ENCODE assay signal across 34 cellular contexts in the genomic region with DNA sequence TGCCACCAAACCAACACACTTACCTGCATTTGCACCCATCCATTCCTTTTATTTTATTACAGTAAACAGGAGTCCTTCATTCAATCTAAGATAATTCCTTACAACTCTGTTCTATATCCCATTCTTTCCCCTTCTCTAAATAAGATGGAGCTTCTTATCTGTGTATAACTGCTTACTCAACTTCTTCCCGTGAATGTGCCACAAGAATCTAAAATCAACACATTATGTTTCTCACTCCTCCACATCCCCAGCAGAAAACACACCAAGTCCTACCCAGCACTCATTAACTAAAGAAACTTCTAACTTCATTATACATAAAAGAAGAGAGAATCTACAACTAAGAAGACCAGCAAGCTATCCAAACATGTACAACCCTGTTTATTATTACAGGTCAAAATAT.
"Had no signal": no experiment of that assay in that cellular context is flagged by ENCODE, and none has a peak within 500 bp of the region (broad histone marks: within the 10 kb centered on the region; RNA-seq: fewer than 3 reads in every experiment).

No MANE protein-coding gene starts in this region.

- H3K27ac Mint-ChIP-seq: activated B cell treated with CpG ODN at 0.5 μM for 24 hours; activated CD8-positive, alpha-beta memory T cell treated with anti-CD3 and anti-CD28 coated beads, Interleukin-2, amount 10 ng/mL, durations not matched to agents 7 days and 5 days; activated CD8-positive, alpha-beta T cell treated with anti-CD3 and anti-CD28 coated beads, Interleukin-2, amount 10 ng/mL, durations not matched to agents 7 days and 5 days; activated naive CD4-positive, alpha-beta T cell treated with anti-CD3 and anti-CD28 coated beads for 36 hours; activated naive CD4-positive, alpha-beta T cell treated with anti-CD3 and anti-CD28 coated beads, Interleukin-2, amount 50 U/mL, for 24 hours; activated naive CD8-positive, alpha-beta T cell treated with anti-CD3 and anti-CD28 coated beads for 36 hours; activated naive CD8-positive, alpha-beta T cell treated with anti-CD3 and anti-CD28 coated beads, Interleukin-2, amount 50 U/mL, for 24 hours; activated T-helper 1 cell treated with anti-CD3 and anti-CD28 coated beads, Interleukin-12 subunit alpha, Interleukin-12 subunit beta, Interleukin-2, Interleukin-4 antibody, amounts not matched to agents 30 ng/mL and 10 ng/mL and 1 ng/mL, durations not matched to agents 14 hours and 24 hours and 36 hours; activated T-helper 2 cell treated with anti-CD3 and anti-CD28 coated beads, Interferon-gamma antibody, Interleukin-2, Interleukin-4, amounts not matched to agents 10 μg/mL and 5 μg/mL and 100 μg/mL, durations not matched to agents 14 hours and 24 hours and 36 hours; brain; T-helper 17 cell; T-helper 2 cell treated with Interferon-gamma antibody and Interleukin-4, amounts not matched to agents 5 μg/mL and 100 μg/mL, for 36 hours had no signal

- H3K27ac ChIP-seq: adrenal gland, ascending aorta, breast epithelium, cardiac muscle cell, colonic mucosa, epithelial cell of prostate, gastroesophageal sphincter, WERI-Rb-1 had no signal

- H3K27me3 Mint-ChIP-seq: activated B cell treated with CpG ODN at 0.5 μM for 24 hours; activated CD8-positive, alpha-beta memory T cell treated with anti-CD3 and anti-CD28 coated beads, Interleukin-2, amount 10 ng/mL, durations not matched to agents 7 days and 5 days; activated naive CD4-positive, alpha-beta T cell treated with anti-CD3 and anti-CD28 coated beads, Interleukin-2, amount 50 U/mL, for 24 hours; activated naive CD8-positive, alpha-beta T cell treated with anti-CD3 and anti-CD28 coated beads for 36 hours; activated naive CD8-positive, alpha-beta T cell treated with anti-CD3 and anti-CD28 coated beads, Interleukin-2, amount 50 U/mL, for 24 hours; brain; T-helper 17 cell had no signal

- H3K9me3 ChIP-seq: adrenal gland, breast epithelium, colonic mucosa, gastroesophageal sphincter had no signal

- H3K4me1 ChIP-seq: adrenal gland, breast epithelium, colonic mucosa, gastroesophageal sphincter had no signal

- H3K9me3 Mint-ChIP-seq: activated T-helper 1 cell treated with anti-CD3 and anti-CD28 coated beads, Interleukin-12 subunit alpha, Interleukin-12 subunit beta, Interleukin-2, Interleukin-4 antibody, amounts not matched to agents 30 ng/mL and 10 ng/mL and 1 ng/mL, durations not matched to agents 14 hours and 24 hours and 36 hours had no signal

- H3K27me3 ChIP-seq: adrenal gland, ascending aorta, breast epithelium, cardiac muscle cell, colonic mucosa, gastroesophageal sphincter had no signal

- ATAC-seq: activated CD4-positive, CD25-positive, alpha-beta regulatory T cell treated with anti-CD3 and anti-CD28 coated beads, Interleukin-2, amount 50 U/mL, for 24 hours; activated CD8-positive, alpha-beta memory T cell treated with anti-CD3 and anti-CD28 coated beads, Interleukin-2, amount 10 ng/mL, durations not matched to agents 7 days and 5 days; activated CD8-positive, alpha-beta T cell treated with anti-CD3 and anti-CD28 coated beads, Interleukin-2, amount 10 ng/mL, durations not matched to agents 7 days and 5 days; activated naive CD8-positive, alpha-beta T cell treated with anti-CD3 and anti-CD28 coated beads, Interleukin-2, amount 50 U/mL, for 24 hours; gastroesophageal sphincter; T-helper 17 cell had no signal

- H3K4me3 ChIP-seq: adrenal gland, ascending aorta, breast epithelium, cardiac muscle cell, colonic mucosa, gastroesophageal sphincter had no signal

- DNase-seq: activated B cell treated with CpG ODN at 0.5 μM for 24 hours; activated CD4-positive, alpha-beta T cell treated with anti-CD3 and anti-CD28 coated beads for 48 hours; activated CD4-positive, alpha-beta T cell treated with anti-CD3 and anti-CD28 coated beads, Interleukin-2, amount 50 U/mL, for 1 hour; activated CD4-positive, alpha-beta T cell treated with anti-CD3 and anti-CD28 coated beads, Interleukin-2, amount 50 U/mL, for 48 hours; activated CD8-positive, alpha-beta memory T cell treated with anti-CD3 and anti-CD28 coated beads, Interleukin-2, amount 10 ng/mL, durations not matched to agents 7 days and 5 days; activated CD8-positive, alpha-beta memory T cell treated with anti-CD3 and anti-CD28 coated beads, Interleukin-2, amount 50 U/mL, for 4 hours; activated CD8-positive, alpha-beta T cell treated with anti-CD3 and anti-CD28 coated beads, Interleukin-2, amount 10 ng/mL, durations not matched to agents 7 days and 5 days; activated effector memory CD4-positive, alpha-beta T cell treated with anti-CD3 and anti-CD28 coated beads, Interleukin-2, amount 50 U/mL, for 16 hours; activated naive CD4-positive, alpha-beta T cell treated with anti-CD3 and anti-CD28 coated beads for 36 hours; activated naive CD8-positive, alpha-beta T cell treated with anti-CD3 and anti-CD28 coated beads for 36 hours; activated naive CD8-positive, alpha-beta T cell treated with anti-CD3 and anti-CD28 coated beads, Interleukin-2, amount 50 U/mL, for 24 hours; activated T-cell treated with anti-CD3 and anti-CD28 coated beads, Interleukin-2, amount 50 U/mL, for 1 hour; activated T-cell treated with anti-CD3 and anti-CD28 coated beads, Interleukin-2, amount 50 U/mL, for 48 hours; adrenal gland; central memory CD4-positive, alpha-beta T cell; cerebellar nuclear complex; colonic mucosa; effector CD8-positive, alpha-beta T cell; foreskin melanocyte; T-helper 1 cell; T-helper 17 cell; T1000; WERI-Rb-1 had no signal

- H3K36me3 Mint-ChIP-seq: activated CD8-positive, alpha-beta memory T cell treated with anti-CD3 and anti-CD28 coated beads, Interleukin-2, amount 10 ng/mL, durations not matched to agents 7 days and 5 days; activated naive CD4-positive, alpha-beta T cell treated with anti-CD3 and anti-CD28 coated beads, Interleukin-2, amount 50 U/mL, for 24 hours; activated naive CD8-positive, alpha-beta T cell treated with anti-CD3 and anti-CD28 coated beads for 36 hours had no signal

- H3K4me1 Mint-ChIP-seq: activated B cell treated with CpG ODN at 0.5 μM for 24 hours; activated CD8-positive, alpha-beta memory T cell treated with anti-CD3 and anti-CD28 coated beads, Interleukin-2, amount 10 ng/mL, durations not matched to agents 7 days and 5 days; activated naive CD4-positive, alpha-beta T cell treated with anti-CD3 and anti-CD28 coated beads, Interleukin-2, amount 50 U/mL, for 24 hours; activated naive CD8-positive, alpha-beta T cell treated with anti-CD3 and anti-CD28 coated beads for 36 hours; activated naive CD8-positive, alpha-beta T cell treated with anti-CD3 and anti-CD28 coated beads, Interleukin-2, amount 50 U/mL, for 24 hours; brain; T-helper 17 cell had no signal

- H3K4me3 Mint-ChIP-seq: activated B cell treated with CpG ODN at 0.5 μM for 24 hours; activated CD8-positive, alpha-beta memory T cell treated with anti-CD3 and anti-CD28 coated beads, Interleukin-2, amount 10 ng/mL, durations not matched to agents 7 days and 5 days; activated CD8-positive, alpha-beta T cell treated with anti-CD3 and anti-CD28 coated beads, Interleukin-2, amount 10 ng/mL, durations not matched to agents 7 days and 5 days; activated naive CD4-positive, alpha-beta T cell treated with anti-CD3 and anti-CD28 coated beads for 36 hours; activated naive CD4-positive, alpha-beta T cell treated with anti-CD3 and anti-CD28 coated beads, Interleukin-2, amount 50 U/mL, for 24 hours; activated naive CD8-positive, alpha-beta T cell treated with anti-CD3 and anti-CD28 coated beads for 36 hours; activated naive CD8-positive, alpha-beta T cell treated with anti-CD3 and anti-CD28 coated beads, Interleukin-2, amount 50 U/mL, for 24 hours; activated T-helper 1 cell treated with anti-CD3 and anti-CD28 coated beads, Interleukin-12 subunit alpha, Interleukin-12 subunit beta, Interleukin-2, Interleukin-4 antibody, amounts not matched to agents 30 ng/mL and 10 ng/mL and 1 ng/mL, durations not matched to agents 14 hours and 24 hours and 36 hours; brain; T-helper 17 cell; T-helper 2 cell treated with Interferon-gamma antibody and Interleukin-4, amounts not matched to agents 5 μg/mL and 100 μg/mL, for 36 hours had no signal

- H3K36me3 ChIP-seq: adrenal gland, ascending aorta, breast epithelium, cardiac muscle cell, colonic mucosa, WERI-Rb-1 had no signal
